In the genomic region with DNA sequence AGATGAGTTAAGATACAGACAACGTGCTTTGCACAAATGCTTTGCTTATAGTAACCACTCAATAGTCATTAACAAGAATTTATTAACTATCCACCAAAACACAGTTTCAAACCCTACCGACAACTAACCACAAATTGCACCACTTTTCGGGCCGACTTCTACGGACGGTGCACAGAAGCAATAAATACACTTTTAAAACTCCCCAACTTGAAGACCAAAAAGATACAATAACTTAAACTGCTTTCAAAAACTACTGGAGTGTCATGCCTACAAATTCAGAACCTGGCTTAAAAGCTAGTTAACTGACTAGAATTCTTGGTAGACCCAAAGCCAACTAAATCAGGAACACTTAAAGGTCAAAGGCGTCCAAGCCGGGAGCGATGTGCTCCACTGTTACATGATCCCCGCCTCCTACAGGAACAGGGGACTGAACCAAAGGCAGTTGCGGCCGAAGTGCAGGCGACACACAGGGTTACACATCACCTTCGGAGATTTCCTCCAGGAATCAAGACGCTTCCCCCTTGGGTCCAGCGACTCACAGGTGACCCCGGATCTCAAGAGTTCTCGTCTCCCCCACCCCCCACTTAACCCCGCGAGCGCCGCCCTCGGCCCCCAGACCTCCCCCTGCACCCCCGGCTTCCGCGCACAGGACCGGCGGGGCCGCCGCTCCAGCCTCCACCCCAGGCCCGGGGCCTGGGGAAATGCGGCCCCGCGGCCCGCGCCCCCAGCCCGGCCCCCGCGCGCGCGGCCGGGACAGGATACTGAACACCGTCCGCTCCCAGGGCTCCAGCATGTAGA, we compare ENCODE assay signal across 8 cellular contexts. TPM values are rescaled to one million over a fixed set of nuclear protein-coding genes. Genes with fewer than 3 reads are reported as not detected.
DNase-seq lines count a peak whose midpoint lies in the region; ATAC-seq lines count a peak whose summit lies in the region.

No MANE protein-coding gene starts in this region.

- no peaks in the 10 kb centered on the region for H3K27me3 Mint-ChIP-seq in IgD-negative memory B cell

- H3K27ac Mint-ChIP-seq in IgD-negative memory B cell: peak overlapping the region; percentile 9 to 85 (median 56)

- H3K4me2 ChIP-seq in skeletal muscle satellite cell (ENCODE audit: low read length): peak overlapping the region; percentile 91

- no peaks in the 10 kb centered on the region for H3K36me3 ChIP-seq in skeletal muscle satellite cell (ENCODE audit: insufficient read depth, low read length)

- DNase-seq in ELR (ENCODE audit: low read depth) (peak; percentile 70), RPMI7951 (ENCODE audit: low read depth) (peak; percentile 56), T47D (ENCODE audit: low read depth in 1 of 2, low spot score in 1 of 2) (peak; percentile 56 to 72), iPS-NIHi11 (ENCODE audit: low spot score) (peak; percentile 61), NCI-H187 treated with DMSO at 0.1 percent for 48 hours (lab: John Stamatoyannopoulos, UW) (no peak)

- peak overlapping the region; percentile 72 for H3K4me3 ChIP-seq in skeletal muscle satellite cell (ENCODE audit: low read length)

- H3K9me3 ChIP-seq in skeletal muscle satellite cell (replicated peaks; ENCODE audit: low read length): no peaks in the 10 kb centered on the region

- H3K27me3 ChIP-seq in skeletal muscle satellite cell (ENCODE audit: control insufficient read depth, insufficient read depth, low read length): no peaks in the 10 kb centered on the region

- peaks cover 7 to 21% (median 14%) of the 10 kb centered on the region in 3 donors for H3K4me1 Mint-ChIP-seq in IgD-negative memory B cell

- ATAC-seq in GM21737 (IDR thresholded peaks at IDR 0.05; ENCODE audit: unreplicated experiment): peak; percentile 12

- in situ Hi-C loops in T47D (cut with HindIII; ENCODE audit: low pct_unique_long_range_greater_than_20kb, low sequenced_read_pairs): no loop called here

- H3K4me1 ChIP-seq in skeletal muscle satellite cell (ENCODE audit: control insufficient read depth, insufficient read depth, low read length): peaks cover 27% of the 10 kb centered on the region

- peak overlapping the region in 3 of 4 donors; percentile 91 to 96 (median 96) for H3K4me3 Mint-ChIP-seq in IgD-negative memory B cell

- peak overlapping the region; percentile 82 for H3K9ac ChIP-seq in skeletal muscle satellite cell (ENCODE audit: low read depth, low read length)

- H3K36me3 Mint-ChIP-seq in IgD-negative memory B cell: no peaks in the 10 kb centered on the region

- H3K9me3 Mint-ChIP-seq in IgD-negative memory B cell: no peaks in the 10 kb centered on the region

RNA-seq across cellular contexts. Expression of gene SPTSSA, which starts 0.5 kb away (rescaled TPM):
- 15.1 TPM for polyA plus RNA-seq in IgD-negative memory B cell
- 24.1 and 36.3 TPM in 2 replicates for total RNA-seq in RPMI7951 (2014; rRNA removed; shearing (Covaris generic))
- total RNA-seq in skeletal muscle satellite cell (2012; rRNA removed): 14.7 and 15.5 TPM in 2 replicates
